Comparison of ENCODE assay signal across 8 cellular contexts in the genomic region with DNA sequence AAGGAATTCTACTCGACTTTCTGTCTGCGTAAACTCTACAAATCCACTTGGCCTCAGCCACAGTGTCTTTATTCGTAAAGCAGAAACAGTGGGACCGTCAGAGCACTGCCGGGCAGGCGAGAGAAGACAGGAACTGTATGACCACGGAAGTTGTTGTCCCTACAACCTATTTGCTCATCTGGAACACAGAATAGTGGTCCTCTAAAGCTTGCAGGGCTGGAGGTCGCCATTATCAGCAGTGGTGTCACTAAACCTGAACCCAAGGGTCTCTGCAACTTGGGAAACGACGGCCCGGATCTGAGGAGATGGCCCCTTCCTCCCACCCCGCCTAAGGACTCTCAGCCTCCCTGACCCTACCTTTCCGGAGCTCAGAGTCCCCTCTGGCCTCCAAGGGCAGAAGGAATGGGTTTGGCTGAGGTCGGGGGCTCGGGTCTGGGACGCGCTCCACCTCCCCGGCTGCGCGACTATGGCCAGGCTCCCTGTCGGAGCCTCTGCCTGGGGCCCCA. TPM values are rescaled to one million over a fixed set of nuclear protein-coding genes. Genes with fewer than 3 reads are reported as not detected.
DNase-seq lines count a peak whose midpoint lies in the region; ATAC-seq, FAIRE-seq and TF ChIP-seq lines count a peak whose summit lies in the region.

No MANE protein-coding gene starts in this region.

- peak overlapping the region; percentile 83 for H3K4me2 ChIP-seq in endothelial cell of umbilical vein (ENCODE audit: insufficient read depth, low read length)

- H3K27me3 ChIP-seq in SJSA1 (replicated peaks) (no peaks in the 10 kb centered on the region), endothelial cell of umbilical vein (ENCODE audit: control insufficient read depth in 2 of 2, insufficient read depth in 2 of 2, low read length in 2 of 2) (no peaks in the 10 kb centered on the region)

- H3K27ac ChIP-seq in SJSA1, result peak overlapping the region; percentile 79
- peak overlapping the region; percentile 63 for H3K27ac ChIP-seq in endothelial cell of umbilical vein (ENCODE audit: insufficient read depth, low read depth, low read length)

- TF ChIP-seq CTCF in AG10803 (conservative IDR thresholded peaks at IDR 0.05; ENCODE audit: low read length) (no peak), endothelial cell of umbilical vein (IDR thresholded peaks at IDR 0.05; ENCODE audit: extremely low read depth in 1 of 2, insufficient read depth in 1 of 2, low read depth in 1 of 2, low read length in 2 of 2) (no peak)

- FAIRE-seq in endothelial cell of umbilical vein (lab: Jason Lieb, UNC), result peak; percentile 40

- peaks cover 31 to 54% (median 43%) of the 10 kb centered on the region in 3 donors for H3K4me1 Mint-ChIP-seq in naive B cell

- ATAC-seq in GM21528 (IDR thresholded peaks at IDR 0.05; ENCODE audit: low FRiP score, unreplicated experiment), result peak; percentile 6
- peak; percentile 6 to 18 for ATAC-seq in naive B cell (ENCODE audit: low read depth in 2 of 2)
- ATAC-seq in HG02970 (IDR thresholded peaks at IDR 0.05; ENCODE audit: low FRiP score, unreplicated experiment), result no peak
- ATAC-seq in HG03460 (IDR thresholded peaks at IDR 0.05; ENCODE audit: unreplicated experiment), result no peak

- peak overlapping the region; percentile 19 for H2AFZ ChIP-seq in endothelial cell of umbilical vein (ENCODE audit: low read depth, low read length)

- no peak for TF ChIP-seq POLR2A in endothelial cell of umbilical vein (IDR thresholded peaks at IDR 0.05; ENCODE audit: low read depth, low read length)

- H3K27me3 Mint-ChIP-seq in naive B cell, result no peaks in the 10 kb centered on the region

- peaks cover 13% of the 10 kb centered on the region for H3K4me1 ChIP-seq in SJSA1 (replicated peaks)
- H3K4me1 ChIP-seq in endothelial cell of umbilical vein (ENCODE audit: control insufficient read depth, extremely low read depth, insufficient read depth, low read length), result peaks cover 4% of the 10 kb centered on the region

- H3K4me3 Mint-ChIP-seq in naive B cell, result peak overlapping the region; percentile 94 to 99 (median 98)

- peaks cover 0 to 7% of the 10 kb centered on the region in 2 donors for H3K36me3 Mint-ChIP-seq in naive B cell

- intact Hi-C loops in endothelial cell of umbilical vein (cut with micrococcal nuclease), result no loop called here

- DNase-seq in AG10803 (ENCODE audit: low read depth) (peak; percentile 8), SJSA1 (ENCODE audit: low read depth in 1 of 2, low spot score in 2 of 2) (no peak), endothelial cell of umbilical vein (ENCODE audit: low read depth, low spot score) (peak; percentile 33), naive B cell (peak; percentile 7), NCI-H524 (lab: John Stamatoyannopoulos, UW) (no peak)

- CTCF ChIA-PET in endothelial cell of umbilical vein (lab: Charles Lee), result interaction anchor here (0.7 to 1.8 kb wide), 8 partner anchors 13 to 181 kb away, joined by 3 to 8 read pairs (median 4); no protein-coding TSS in a partner anchor

- POLR2A ChIA-PET in endothelial cell of umbilical vein (lab: Charles Lee), result interaction anchor here (0.5 to 0.8 kb wide), 4 partner anchors 39 to 390 kb away, joined by 3 to 4 read pairs (median 4); no protein-coding TSS in a partner anchor

- H3K79me2 ChIP-seq in endothelial cell of umbilical vein (ENCODE audit: control insufficient read depth, insufficient read depth, low read length), result peaks cover 51% of the 10 kb centered on the region

- no peaks in the 10 kb centered on the region for H3K9me3 Mint-ChIP-seq in naive B cell

- dilution Hi-C loops in endothelial cell of umbilical vein (cut with MboI; ENCODE audit: extremely low pct_ligation_motif_present, low sequenced_read_pairs), result no loop called here

- H3K4me3 ChIP-seq in AG10803 (ENCODE audit: low read length) (peak overlapping the region; percentile 98), SJSA1 (peak overlapping the region; percentile 91), endothelial cell of umbilical vein (replicated peaks in 1 of 3; ENCODE audit: insufficient read depth in 1 of 3, low read depth in 1 of 3, low read length in 3 of 3) (peak overlapping the region; percentile 38 to 98 (median 94))

- peak overlapping the region; percentile 95 to 99 (median 98) for H3K27ac Mint-ChIP-seq in naive B cell

- H4K20me1 ChIP-seq in endothelial cell of umbilical vein (replicated peaks; ENCODE audit: control insufficient read depth, extremely low read depth, insufficient read depth, low read length), result no peaks in the 10 kb centered on the region

- H3K36me3 ChIP-seq in SJSA1, result peaks cover 52% of the 10 kb centered on the region
- H3K36me3 ChIP-seq in endothelial cell of umbilical vein (ENCODE audit: control insufficient read depth in 2 of 2, extremely low read depth in 1 of 2, insufficient read depth in 2 of 2, low read length in 2 of 2), result no peaks in the 10 kb centered on the region

- H3K9me1 ChIP-seq in endothelial cell of umbilical vein (replicated peaks; ENCODE audit: control insufficient read depth, extremely low read depth, insufficient read depth, low read length), result no peaks in the 10 kb centered on the region

- H3K9me3 ChIP-seq in SJSA1 (replicated peaks) (no peaks in the 10 kb centered on the region), endothelial cell of umbilical vein (replicated peaks; ENCODE audit: control insufficient read depth, insufficient read depth, low read length) (no peaks in the 10 kb centered on the region)

- TSS peak; percentile 88 for BruUV-seq in endothelial cell of umbilical vein (replicated peaks; lab: Mats Ljungman, UMichigan)

- peak overlapping the region; percentile 96 for H3K9ac ChIP-seq in endothelial cell of umbilical vein (replicated peaks; ENCODE audit: extremely low read depth, insufficient read depth, low read length)

TF ChIP-seq in endothelial cell of umbilical vein, 7 proteins besides CTCF, POLR2A, EP300 and RAD21:
- TF ChIP-seq FOS (IDR thresholded peaks at IDR 0.05; ENCODE audit: borderline replicate concordance, insufficient read depth, low read length), result no peak

RNA-seq across cellular contexts. Expression of gene STYXL1, which starts 0.4 kb away (rescaled TPM):
- 78.4 and 123 TPM in 2 replicates for total RNA-seq in SJSA1 (2014; rRNA removed; shearing (Covaris generic))
- 23.0 and 24.3 TPM in 2 replicates for total RNA-seq in endothelial cell of umbilical vein
- polyA plus RNA-seq in endothelial cell of umbilical vein, result 67.6 and 70.9 TPM in 2 replicates
- polyA plus RNA-seq in endothelial cell of umbilical vein (2011; cell fraction: cytosol; rRNA removed), result 64.2 and 86.9 TPM in 2 replicates
- 60.7 TPM in 2 replicates for polyA plus RNA-seq in endothelial cell of umbilical vein (2011; cell fraction: nucleus; rRNA removed)
- 28.4 and 29.8 TPM in 2 replicates for polyA plus RNA-seq in endothelial cell of umbilical vein (2012)
- polyA minus RNA-seq in endothelial cell of umbilical vein, result 21.3 and 36.9 TPM in 2 replicates
- polyA minus RNA-seq in endothelial cell of umbilical vein (2011; cell fraction: cytosol; rRNA and poly(A)+ RNA removed), result 12.3 TPM
- 14.1 and 17.1 TPM in 2 replicates for polyA minus RNA-seq in endothelial cell of umbilical vein (2011; cell fraction: nucleus; rRNA and poly(A)+ RNA removed)
- polyA plus RNA-seq in naive B cell (ENCODE audit: low read depth in 6 of 6), result 10 to 100 TPM; 61.3 to 89.8 (median 65.3) TPM

RNA-seq across cellular contexts. Expression of gene MDH2, which starts 0.5 kb away (rescaled TPM):
- total RNA-seq in SJSA1 (2014; rRNA removed; shearing (Covaris generic)), result 69.9 and 72.2 TPM in 2 replicates
- 168 and 175 TPM in 2 replicates for total RNA-seq in endothelial cell of umbilical vein
- polyA plus RNA-seq in endothelial cell of umbilical vein (121 and 123 TPM in 2 replicates), naive B cell (ENCODE audit: low read depth in 6 of 6) (100 to 1,000 TPM; 128 to 211 (median 147) TPM)
- 122 and 123 TPM in 2 replicates for polyA plus RNA-seq in endothelial cell of umbilical vein (2011; cell fraction: cytosol; rRNA removed)
- polyA plus RNA-seq in endothelial cell of umbilical vein (2011; cell fraction: nucleus; rRNA removed), result 61.8 and 68.0 TPM in 2 replicates
- 168 and 172 TPM in 2 replicates for polyA plus RNA-seq in endothelial cell of umbilical vein (2012)
- 81.2 and 115 TPM in 2 replicates for polyA minus RNA-seq in endothelial cell of umbilical vein
- polyA minus RNA-seq in endothelial cell of umbilical vein (2011; cell fraction: cytosol; rRNA and poly(A)+ RNA removed), result 111 TPM
- 33.5 and 36.1 TPM in 2 replicates for polyA minus RNA-seq in endothelial cell of umbilical vein (2011; cell fraction: nucleus; rRNA and poly(A)+ RNA removed)

RNA-seq across cellular contexts. Expression of gene TMEM120A, which starts 53.0 kb away (rescaled TPM):
- total RNA-seq in SJSA1 (2014; rRNA removed; shearing (Covaris generic)), result 13.5 and 17.2 TPM in 2 replicates
- total RNA-seq in endothelial cell of umbilical vein, result 38.6 and 47.3 TPM in 2 replicates
- polyA plus RNA-seq in endothelial cell of umbilical vein, result 133 and 159 TPM in 2 replicates
- 66.5 and 77.8 TPM in 2 replicates for polyA plus RNA-seq in endothelial cell of umbilical vein (2011; cell fraction: cytosol; rRNA removed)
- 103 and 122 TPM in 2 replicates for polyA plus RNA-seq in endothelial cell of umbilical vein (2011; cell fraction: nucleus; rRNA removed)
- polyA plus RNA-seq in endothelial cell of umbilical vein (2012), result 39.2 and 54.9 TPM in 2 replicates
- 147 and 172 TPM in 2 replicates for polyA minus RNA-seq in endothelial cell of umbilical vein
- 17.0 TPM for polyA minus RNA-seq in endothelial cell of umbilical vein (2011; cell fraction: cytosol; rRNA and poly(A)+ RNA removed)
- polyA minus RNA-seq in endothelial cell of umbilical vein (2011; cell fraction: nucleus; rRNA and poly(A)+ RNA removed), result 24.8 and 35.9 TPM in 2 replicates
- polyA plus RNA-seq in naive B cell (ENCODE audit: low read depth in 6 of 6), result 10 to 100 TPM; 31.7 to 37.2 (median 35.2) TPM

Comparison
In these comparisons a context has a peak if more than half of its experiments do, and no peak if none do; other contexts are left out.
1. DNase-seq: peak in AG10803 (single experiment), endothelial cell of umbilical vein (single experiment) and naive B cell (single experiment); none in SJSA1 (0 of 2) and NCI-H524 (0 of 2).
2. ATAC-seq: peak in GM21528 (single experiment) and naive B cell (2 of 2); none in HG02970 (single experiment) and HG03460 (single experiment).
3. Peak in every context shown above with its lines, with median percentiles within 50 percentile points of each other: H3K4me3 ChIP-seq.